14 cellular contexts compared by ENCODE assay signal in the genomic region with DNA sequence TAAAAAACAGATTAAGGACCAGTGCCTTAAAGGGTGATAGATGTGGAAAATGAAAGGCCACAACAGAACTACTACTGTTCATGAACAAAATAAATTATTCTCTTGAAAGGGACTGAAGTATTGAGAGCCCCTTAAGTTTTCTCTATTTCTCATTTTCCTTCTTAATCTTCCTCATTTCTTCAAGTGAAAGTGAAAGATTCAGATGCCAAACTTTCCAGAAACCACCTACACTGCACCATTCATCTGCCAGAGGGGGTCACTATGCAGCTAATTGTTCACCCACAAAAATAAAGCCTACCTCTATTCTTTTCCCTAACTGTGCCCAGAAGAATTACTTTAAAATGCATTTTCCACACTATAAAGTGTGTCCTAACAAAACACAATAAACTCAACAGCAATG.
A peak's percentile ranks its signal among the peaks of the same experiment; 100 is the strongest.
DNase-seq lines count a peak whose midpoint lies in the region; ATAC-seq and TF ChIP-seq lines count a peak whose summit lies in the region.
"Had no signal": no experiment of that assay in that cellular context is flagged by ENCODE, and none has a peak within 500 bp of the region (broad histone marks: within the 10 kb centered on the region; RNA-seq: fewer than 3 reads in every experiment).

No MANE protein-coding gene starts in this region.

- no peak overlapping the region for H3K27ac Mint-ChIP-seq in natural killer cell
- H3K27ac Mint-ChIP-seq: stimulated activated naive B cell treated with anti-CD40 and anti-IgM and Interleukin-4, amounts not matched to agents 10 μg/mL and 1 μg/mL and 100 μg/mL, for 72 hours had no signal

- peaks cover 0 to 6% of the 10 kb centered on the region in 2 donors for H3K27me3 Mint-ChIP-seq in natural killer cell (ENCODE audit: low read depth in 2 of 2)
- H3K27me3 Mint-ChIP-seq: stimulated activated naive B cell treated with anti-CD40 and anti-IgM and Interleukin-4, amounts not matched to agents 10 μg/mL and 1 μg/mL and 100 μg/mL, for 72 hours had no signal

- intact Hi-C loops in natural killer cell (cut with micrococcal nuclease) = loop anchor here (5.0 kb wide), 1 partner anchor 395 kb away; no protein-coding TSS in a partner anchor

- TF ChIP-seq CTCF in BJ (IDR thresholded peaks at IDR 0.05; ENCODE audit: insufficient read depth, low read depth, low read length) (peak; percentile 16; the same call in 1 of the 2 replicates), fibroblast of mammary gland (conservative IDR thresholded peaks at IDR 0.05; ENCODE audit: control insufficient read depth, insufficient read depth, low read depth, low read length) (peak; percentile 27), natural killer cell (IDR thresholded peaks at IDR 0.05) (no peak)

- no peaks in the 10 kb centered on the region for H3K27me3 ChIP-seq in BJ (ENCODE audit: control insufficient read depth, insufficient read depth, low read length)

- ATAC-seq in GM21360 (IDR thresholded peaks at IDR 0.05; ENCODE audit: unreplicated experiment) (peak; percentile 87), natural killer cell (no peak), HG02840 (IDR thresholded peaks at IDR 0.05; ENCODE audit: low FRiP score, unreplicated experiment) (no peak)

- H3K4me3 ChIP-seq in BJ (ENCODE audit: low read depth, low read length) = no peak overlapping the region
- no peak overlapping the region for H3K4me3 ChIP-seq in fibroblast of mammary gland (ENCODE audit: control insufficient read depth, low read depth, low read length)

- no peaks in the 10 kb centered on the region for H3K4me1 Mint-ChIP-seq in natural killer cell
- H3K4me1 Mint-ChIP-seq: stimulated activated naive B cell treated with anti-CD40 and anti-IgM and Interleukin-4, amounts not matched to agents 10 μg/mL and 1 μg/mL and 100 μg/mL, for 72 hours had no signal

- CTCF ChIA-PET in BJ (lab: Yijun Ruan, JAX) = interaction anchor here (0.5 to 1.4 kb wide), 3 partner anchors 17 to 1300 kb away, joined by 3 read pairs; no protein-coding TSS in a partner anchor

- POLR2A ChIA-PET in BJ (lab: Charles Lee) = no interaction called here

- H3K36me3 ChIP-seq in BJ (ENCODE audit: control insufficient read depth, insufficient read depth, low read length) = no peaks in the 10 kb centered on the region

- no peaks in the 10 kb centered on the region for H3K36me3 Mint-ChIP-seq in natural killer cell
- H3K36me3 Mint-ChIP-seq: stimulated activated naive B cell treated with anti-CD40 and anti-IgM and Interleukin-4, amounts not matched to agents 10 μg/mL and 1 μg/mL and 100 μg/mL, for 72 hours had no signal

- no peak overlapping the region for H3K4me3 Mint-ChIP-seq in natural killer cell
- H3K4me3 Mint-ChIP-seq: stimulated activated naive B cell treated with anti-CD40 and anti-IgM and Interleukin-4, amounts not matched to agents 10 μg/mL and 1 μg/mL and 100 μg/mL, for 72 hours had no signal

- H3K9me3 Mint-ChIP-seq in natural killer cell = no peaks in the 10 kb centered on the region
- H3K9me3 Mint-ChIP-seq: stimulated activated naive B cell treated with anti-CD40 and anti-IgM and Interleukin-4, amounts not matched to agents 10 μg/mL and 1 μg/mL and 100 μg/mL, for 72 hours had no signal

- DNase-seq in BJ (ENCODE audit: low read depth) (no peak), MV-4-11 (lab: John Stamatoyannopoulos, UW) (peak; percentile 18), fibroblast of mammary gland (ENCODE audit: low read depth) (peak; percentile 7), natural killer cell (no peak), T-helper 1 cell (no peak), kidney glomerular epithelial cell (lab: John Stamatoyannopoulos, UW) (no peak)
- DNase-seq: activated effector memory CD4-positive, alpha-beta T cell treated with Interleukin-2 at 50 U/mL for 16 hours; DMS79 treated with DMSO at 0.1 percent for 48 hours; midbrain; NCI-H2171; small intestine; stimulated activated naive B cell treated with anti-CD40 and anti-IgM and Interleukin-4, amounts not matched to agents 10 μg/mL and 1 μg/mL and 100 μg/mL, for 72 hours had no signal

Comparison
In these comparisons a context has a peak if more than half of its experiments do, and no peak if none do; other contexts are left out.
1. DNase-seq: peak in MV-4-11 (single experiment) and fibroblast of mammary gland (single experiment); none in BJ (single experiment), natural killer cell (single experiment), T-helper 1 cell (0 of 5) and kidney glomerular epithelial cell (single experiment).